Comparison of ENCODE assay signal across 25 cellular contexts in the genomic region with DNA sequence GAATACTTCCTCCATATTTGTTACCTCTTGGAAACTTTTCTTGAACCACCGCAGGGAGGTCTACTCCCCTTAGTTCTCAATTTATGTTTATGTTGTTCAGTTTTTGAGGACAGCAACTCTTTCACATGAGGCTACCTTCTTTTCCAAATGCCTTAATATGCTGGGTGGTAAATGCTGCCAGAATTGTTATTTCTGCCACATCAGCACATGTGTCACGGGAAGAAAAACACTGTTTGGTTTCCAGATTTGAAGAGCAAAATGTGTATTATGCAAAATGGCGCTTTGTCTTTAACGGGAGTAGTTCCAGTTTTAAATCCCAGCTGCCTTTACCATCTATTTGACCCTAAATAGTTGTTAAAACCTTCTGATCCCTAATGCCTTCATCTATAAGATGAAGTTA.
"Had no signal": no experiment of that assay in that cellular context is flagged by ENCODE, and none has a peak within 500 bp of the region (broad histone marks: within the 10 kb centered on the region; RNA-seq: fewer than 3 reads in every experiment).

No MANE protein-coding gene starts in this region.

- H3K4me3 ChIP-seq: colonic mucosa, esophagus muscularis mucosa, gastroesophageal sphincter, heart left ventricle, left lung, prostate gland, right atrium auricular region, sigmoid colon, stomach, tibial nerve, upper lobe of left lung had no signal

- H3K36me3 Mint-ChIP-seq: natural killer cell; stimulated activated effector memory CD8-positive, alpha-beta T cell treated with anti-CD3 and anti-CD28 coated beads, Interleukin-12 subunit alpha, Interleukin-12 subunit beta, amount 100 ng/mL, for 72 hours had no signal

- H3K9me3 ChIP-seq: colonic mucosa, esophagus muscularis mucosa, gastroesophageal sphincter, heart left ventricle, left lung, prostate gland, right atrium auricular region, sigmoid colon, stomach, tibial nerve, upper lobe of left lung had no signal

- H3K9me3 Mint-ChIP-seq: natural killer cell; stimulated activated effector memory CD8-positive, alpha-beta T cell treated with anti-CD3 and anti-CD28 coated beads, Interleukin-12 subunit alpha, Interleukin-12 subunit beta, amount 100 ng/mL, for 72 hours had no signal

- H3K27ac ChIP-seq: colonic mucosa, esophagus muscularis mucosa, foreskin keratinocyte, gastroesophageal sphincter, heart left ventricle, right atrium auricular region, sigmoid colon, stomach, tibial nerve had no signal

- H3K4me3 Mint-ChIP-seq: natural killer cell; stimulated activated effector memory CD8-positive, alpha-beta T cell treated with anti-CD3 and anti-CD28 coated beads, Interleukin-12 subunit alpha, Interleukin-12 subunit beta, amount 100 ng/mL, for 72 hours had no signal

- ATAC-seq: foreskin keratinocyte; gastroesophageal sphincter; heart left ventricle; left cardiac atrium; natural killer cell; stimulated activated effector memory CD8-positive, alpha-beta T cell treated with anti-CD3 and anti-CD28 coated beads, Interleukin-12 subunit alpha, Interleukin-12 subunit beta, amount 100 ng/mL, for 72 hours had no signal

- H3K27ac Mint-ChIP-seq: natural killer cell; stimulated activated effector memory CD8-positive, alpha-beta T cell treated with anti-CD3 and anti-CD28 coated beads, Interleukin-12 subunit alpha, Interleukin-12 subunit beta, amount 100 ng/mL, for 72 hours had no signal

- FAIRE-seq: endothelial cell of umbilical vein, islet of Langerhans, urothelium cell line had no signal

- DNase-seq: colonic mucosa; dermis blood vessel endothelial cell; effector memory CD4-positive, alpha-beta T cell; foreskin keratinocyte; heart left ventricle; hippocampal formation; left cardiac atrium; left lung; natural killer cell; occipital lobe; sigmoid colon; stimulated activated CD4-positive, alpha-beta T cell treated with anti-CD3 and anti-CD28 coated beads, Interleukin-2, amount 100 ng/mL, for 24 hours; stimulated activated CD4-positive, alpha-beta T cell treated with anti-CD3 and anti-CD28 coated beads, Interleukin-4, amount 100 ng/mL, for 24 hours; stimulated activated naive CD4-positive, alpha-beta T cell treated with Interleukin-2 at 50 U/mL for 16 hours; stomach; upper lobe of left lung had no signal

- H3K27me3 ChIP-seq: colonic mucosa, esophagus muscularis mucosa, foreskin keratinocyte, gastroesophageal sphincter, heart left ventricle, left lung, right atrium auricular region, sigmoid colon, stomach, tibial nerve, upper lobe of left lung had no signal

- H3K4me1 ChIP-seq: colonic mucosa, foreskin keratinocyte, left lung, prostate gland, right atrium auricular region had no signal

- H3K36me3 ChIP-seq: colonic mucosa, esophagus muscularis mucosa, gastroesophageal sphincter, heart left ventricle, left lung, prostate gland, right atrium auricular region, sigmoid colon, stomach, tibial nerve, upper lobe of left lung had no signal
